Comparison of ENCODE assay signal across 8 cellular contexts in genomic region chr1:94926915-94927404, GRCh38. TPM values are rescaled to one million over a fixed set of nuclear protein-coding genes. Genes with fewer than 3 reads are reported as not detected.
DNase-seq lines count a peak whose midpoint lies in the region; ATAC-seq, FAIRE-seq and TF ChIP-seq lines count a peak whose summit lies in the region.

Gene CNN3, minus strand, starts transcription at chr1:94927110. Its CDS starts 216 bp downstream, at chr1:94926894.

- peak within 1 kb of the TSS; percentile 79 to 81 (median 81) for H3K4me3 ChIP-seq in HepG2 (replicated peaks in 1 of 3; ENCODE audit: insufficient read depth in 1 of 3, low read depth in 2 of 3, low read length in 3 of 3)

- H3K36me3 ChIP-seq in HepG2 (replicated peaks in 1 of 2; ENCODE audit: control insufficient read depth in 1 of 2, insufficient read depth in 2 of 2, low read length in 2 of 2) = 0 out of 5 replicates have a peak, but pooled peaks cover 0 to under 1% of the 10 kb centered on the region in 2 experiments

- TF ChIP-seq POLR2A in GM18526 (IDR thresholded peaks at IDR 0.05; ENCODE audit: extremely low read depth, insufficient read length) (peak; percentile 74), HepG2 (IDR thresholded peaks at IDR 0.05; ENCODE audit: insufficient read depth in 1 of 2, low read depth in 2 of 2, low read length in 2 of 2) (peak; percentile 92 to 97)

- peak within 1 kb of the TSS; percentile 95 for H3K27ac ChIP-seq in HepG2 (ENCODE audit: extremely low read length, insufficient read depth, low read length)

- H3K9me3 ChIP-seq in HepG2 (ENCODE audit: low read length) = no peaks in the 10 kb centered on the region

- WGBS in HepG2 (ENCODE audit: low lambda C conversion rate) = no CpG with 5 or more reads among the region's 57 CpGs

- H3K27me3 ChIP-seq in HepG2 (ENCODE audit: control insufficient read depth in 1 of 2, insufficient read depth in 2 of 2, low read length in 2 of 2) = no peaks in the 10 kb centered on the region; a peak in 1 of 5 replicates

- TF ChIP-seq RAD21 in HepG2 (CRISPR knock-in tag; IDR thresholded peaks at IDR 0.05) = peak; percentile 40

- in situ Hi-C loops in HepG2 (cut with HindIII; ENCODE audit: extremely low pct_ligation_motif_present, low pct_unique_long_range_greater_than_20kb) = no loop called here

- FAIRE-seq in HepG2 (lab: Jason Lieb, UNC) = no peak

- CTCF ChIA-PET in HepG2 (lab: Yijun Ruan, JAX; ENCODE audit: low intra/inter-chr PET ratio, low total read pairs) = interaction anchor here (1.0 to 3.5 kb wide), 2 partner anchors 73 to 115 kb away, joined by 3 to 22 read pairs; no protein-coding TSS in a partner anchor

- H4K20me1 ChIP-seq in HepG2 (ENCODE audit: insufficient read depth, low read length) = peaks cover 25% of the 10 kb centered on the region

- intact Hi-C loops in HepG2 (cut with micrococcal nuclease; ENCODE audit: unreplicated experiment) = loop anchor here (1.0 to 5.0 kb wide), 5 partner anchors 36 to 305 kb away; partner anchors contain the start of gene RWDD3

- peaks cover 87% of the 10 kb centered on the region for H3K79me2 ChIP-seq in HepG2 (ENCODE audit: insufficient read depth, low read length)

- TF ChIP-seq EP300 in HepG2 (IDR thresholded peaks at IDR 0.05; ENCODE audit: low read depth in 2 of 2, low read length in 2 of 2) (no peak; a peak in 1 of 4 replicates), HepG2 (CRISPR knock-in tag; IDR thresholded peaks at IDR 0.05; ENCODE audit: borderline replicate concordance) (peak; percentile 46)

- peaks cover 64% of the 10 kb centered on the region for H3K4me1 ChIP-seq in HepG2 (ENCODE audit: insufficient read depth, low read length)

- peak within 1 kb of the TSS; percentile 94 for H3K4me2 ChIP-seq in HepG2 (ENCODE audit: low read depth, low read length)

- DNase-seq in NCI-H2171 (lab: John Stamatoyannopoulos, UW) (peak; percentile 69), dermis microvascular lymphatic vessel endothelial cell (ENCODE audit: low read depth in 2 of 2) (peak; percentile 74 to 96), HepG2 (ENCODE audit: low spot score) (peak; percentile 82), OCI-M1 (lab: John Stamatoyannopoulos, UW) (no peak)
- DNase-seq in activated CD4-positive, alpha-beta T cell treated with anti-CD3 and anti-CD28 coated beads, Interleukin-2, amount 50 U/mL, for 48 hours = peak; percentile 62 to 70
- peak; percentile 75 for DNase-seq in stimulated activated CD4-positive, alpha-beta T cell treated with anti-CD3 and anti-CD28 coated beads, Interleukin-2, amount 100 ng/mL, for 4 hours (ENCODE audit: low read depth)

- no TSS peak for BruUV-seq in HepG2 (replicated peaks; lab: Mats Ljungman, UMichigan)

- POLR2A ChIA-PET in HepG2 (lab: Yijun Ruan, JAX) = interaction anchor here (1.0 to 2.9 kb wide), 6 partner anchors 9 to 115 kb away, joined by 3 to 15 read pairs (median 5); no protein-coding TSS in a partner anchor

- no peak within 1 kb of the TSS for H2AFZ ChIP-seq in HepG2 (ENCODE audit: low read length)

- peak; percentile 39 for TF ChIP-seq CTCF in HepG2 (CRISPR knock-in tag; IDR thresholded peaks at IDR 0.05)

- peak within 1 kb of the TSS; percentile 84 for H3K9ac ChIP-seq in HepG2 (ENCODE audit: insufficient read depth, low read depth, low read length)

- ATAC-seq in HG03039 (IDR thresholded peaks at IDR 0.05; ENCODE audit: unreplicated experiment) (peak; percentile 84), HepG2 (peak; percentile 92)

TF ChIP-seq in HepG2, 621 proteins besides CTCF, POLR2A, EP300 and RAD21 (continues in another document):
- TF ChIP-seq ZNF546 (CRISPR knock-in tag; conservative IDR thresholded peaks at IDR 0.05) = no peak
- peak; percentile 73; the same call in 1 of the 2 replicates for TF ChIP-seq NFAT5 (CRISPR knock-in tag; IDR thresholded peaks at IDR 0.05)
- 0 out of 2 replicates have a peak, but pooled peaks have one; percentile 40 for TF ChIP-seq ZNF264 (CRISPR knock-in tag; IDR thresholded peaks at IDR 0.05)

RNA-seq across cellular contexts. Expression of gene CNN3, which starts in this region (rescaled TPM):
- total RNA-seq in dermis microvascular lymphatic vessel endothelial cell = 498 and 570 TPM in 2 replicates
- total RNA-seq in HepG2 (2016; rRNA removed; fragmentation: Illumina TruSeq; extraction: Trizol) = 223 and 290 TPM in 2 replicates
- 57.3 and 60.4 TPM in 2 replicates for total RNA-seq in HepG2 (2016; cell fraction: cytosol; rRNA removed; fragmentation: Illumina TruSeq; extraction: Trizol; ENCODE audit: low read depth)
- 203 and 275 TPM in 2 replicates for total RNA-seq in HepG2 (2016; cell fraction: insoluble cytoplasmic fraction; rRNA removed; fragmentation: Illumina TruSeq; extraction: Trizol)
- 122 and 123 TPM in 2 replicates for total RNA-seq in HepG2 (2016; cell fraction: membrane; rRNA removed; fragmentation: Illumina TruSeq; extraction: Trizol)
- 101 and 120 TPM in 2 replicates for total RNA-seq in HepG2 (2016; cell fraction: nucleus; rRNA removed; fragmentation: Illumina TruSeq; extraction: Trizol)
- polyA plus RNA-seq in HepG2 (2011; rRNA removed) = 97.4 and 113 TPM in 2 replicates
- 59.4 and 80.2 TPM in 2 replicates for polyA plus RNA-seq in HepG2 (2011; cell fraction: cytosol; rRNA removed)
- polyA plus RNA-seq in HepG2 (2011; cell fraction: nucleus; rRNA removed) = 44.3 and 48.4 TPM in 2 replicates
- 105 and 127 TPM in 2 replicates for polyA plus RNA-seq in HepG2 (2012)
- polyA plus RNA-seq in HepG2 (2016; cell fraction: cytosol; fragmentation: Illumina TruSeq; extraction: Trizol; ENCODE audit: low read depth) = 34.4 and 42.1 TPM in 2 replicates
- 302 and 322 TPM in 2 replicates for polyA plus RNA-seq in HepG2 (2016; cell fraction: insoluble cytoplasmic fraction; fragmentation: Illumina TruSeq; extraction: Trizol; ENCODE audit: low read depth)
- polyA plus RNA-seq in HepG2 (2016; cell fraction: membrane; fragmentation: Illumina TruSeq; extraction: Trizol; ENCODE audit: low read depth) = 71.0 and 76.9 TPM in 2 replicates
- polyA plus RNA-seq in HepG2 (2016; cell fraction: nucleus; fragmentation: Illumina TruSeq; extraction: Trizol; ENCODE audit: insufficient read depth, low read depth) = 152 and 159 TPM in 2 replicates
- 63.8 TPM in 1 of 2 replicates, not detected in the other for polyA minus RNA-seq in HepG2 (2011; rRNA and poly(A)+ RNA removed; ENCODE audit: low replicate concordance)
- polyA minus RNA-seq in HepG2 (2011; cell fraction: cytosol; rRNA and poly(A)+ RNA removed) = 86.9 and 93.5 TPM in 2 replicates
- 71.3 and 77.3 TPM in 2 replicates for polyA minus RNA-seq in HepG2 (2011; cell fraction: nucleus; rRNA and poly(A)+ RNA removed)
